ENCODE assay signal across 8 cellular contexts in genomic region chr3:127822166-127822835, GRCh38. TPM values are rescaled to one million over a fixed set of nuclear protein-coding genes. Genes with fewer than 3 reads are reported as not detected.
DNase-seq lines count a peak whose midpoint lies in the region; ATAC-seq and TF ChIP-seq lines count a peak whose summit lies in the region.

Gene MGLL (minus strand): TSS chr3:127822515. CDS start chr3:127822318, 197 bp downstream.

- TF ChIP-seq CTCF in AG10803 (conservative IDR thresholded peaks at IDR 0.05; ENCODE audit: low read length) (no peak; the same call in 1 of the 2 replicates), NB4 (IDR thresholded peaks at IDR 0.05; ENCODE audit: low read depth, low read length) (no peak), astrocyte of the cerebellum (IDR thresholded peaks at IDR 0.05; ENCODE audit: low read depth, low read length, missing control alignments) (no peak), hepatocyte (IDR thresholded peaks at IDR 0.05; ENCODE audit: poor library complexity) (no peak), psoas muscle (IDR thresholded peaks at IDR 0.05) (no peak)

- peak; percentile 42 for DNase-seq in AG10803 (ENCODE audit: low read depth)
- no peak for DNase-seq in NB4 (ENCODE audit: low read depth)
- DNase-seq in astrocyte of the cerebellum (ENCODE audit: low read depth): no peak
- DNase-seq in hepatocyte (ENCODE audit: low spot score): peak; percentile 60
- DNase-seq in psoas muscle: peak; percentile 55 to 63
- DNase-seq in stimulated activated CD4-positive, alpha-beta T cell treated with anti-CD3 and anti-CD28 coated beads, Interleukin-4, amount 100 ng/mL, for 24 hours: no peak

- peak; percentile 28 for ATAC-seq in GM19043 (IDR thresholded peaks at IDR 0.05; ENCODE audit: low read depth, unreplicated experiment)
- peak; percentile 16 to 48 (median 22) for ATAC-seq in psoas muscle
- no peak for ATAC-seq in HG03196 (IDR thresholded peaks at IDR 0.05; ENCODE audit: unreplicated experiment)

- H3K79me2 ChIP-seq in hepatocyte: no peaks in the 10 kb centered on the region

- WGBS in hepatocyte (ENCODE audit: low lambda C conversion rate, missing lambda C conversion rate): 2% methylated on average over 29 of the region's 35 CpGs
- WGBS in psoas muscle, 3 donors: 1 to 3% (median 1%) methylated on average over 35 of the region's 35 CpGs

- H4K20me1 ChIP-seq in hepatocyte (ENCODE audit: insufficient read depth, poor library complexity, severe bottlenecking): no peaks in the 10 kb centered on the region

- no peaks in the 10 kb centered on the region for H3K9me2 ChIP-seq in hepatocyte (replicated peaks; ENCODE audit: insufficient read depth)

- H3K27ac ChIP-seq in hepatocyte (peak within 1 kb of the TSS; percentile 78), psoas muscle (peak within 1 kb of the TSS; percentile 93)

- H3K4me2 ChIP-seq in hepatocyte: peak within 1 kb of the TSS; percentile 100

- H3K4me3 ChIP-seq in AG10803 (ENCODE audit: low read length) (peak within 1 kb of the TSS; percentile 82), NB4 (ENCODE audit: low read depth, low read length) (peak within 1 kb of the TSS; percentile 36), astrocyte of the cerebellum (ENCODE audit: low read depth, low read length) (peak within 1 kb of the TSS; percentile 78), hepatocyte (peak within 1 kb of the TSS; percentile 84), psoas muscle (peak within 1 kb of the TSS; percentile 91)

- H3K4me1 ChIP-seq in hepatocyte (ENCODE audit: insufficient read depth) (peaks cover 25% of the 10 kb centered on the region), psoas muscle (peaks cover 34% of the 10 kb centered on the region)

- no peaks in the 10 kb centered on the region for H3K9me3 ChIP-seq in hepatocyte (ENCODE audit: low read depth)
- no peaks in the 10 kb centered on the region for H3K9me3 ChIP-seq in psoas muscle

- TF ChIP-seq POLR2A in NB4 (IDR thresholded peaks at IDR 0.05; ENCODE audit: extremely low read depth, insufficient read length): no peak

- H3K27me3 ChIP-seq in hepatocyte: peaks cover 4% of the 10 kb centered on the region
- no peaks in the 10 kb centered on the region for H3K27me3 ChIP-seq in psoas muscle (ENCODE audit: insufficient read depth in 3 of 3, low read length in 2 of 3)

- intact Hi-C loops in psoas muscle (cut with DNase I): loop anchor here (5.0 kb wide), 5 partner anchors 35 to 150 kb away; partner anchors contain the start of genes ABTB1 (in 1 of the 2) and KBTBD12 (in 1 of the 2)

- in situ Hi-C loops in astrocyte of the cerebellum (cut with HindIII; ENCODE audit: low sequenced_read_pairs): no loop called here

- peak within 1 kb of the TSS; percentile 73 for H2AFZ ChIP-seq in hepatocyte

- H3K36me3 ChIP-seq in hepatocyte (replicated peaks; ENCODE audit: insufficient read depth, low read depth) (no peaks in the 10 kb centered on the region), psoas muscle (ENCODE audit: insufficient read depth in 1 of 2, low read depth in 1 of 2) (no peaks in the 10 kb centered on the region)

RNA-seq across cellular contexts. Expression of gene MGLL, which starts in this region (rescaled TPM):
- total RNA-seq in hepatocyte (5.4 and 7.3 TPM in 2 replicates), psoas muscle (10 to 100 TPM; 53.7 to 85.6 (median 63.2) TPM)
- polyA plus RNA-seq in hepatocyte (19.5 and 21.4 TPM in 2 replicates), psoas muscle (10 to 100 TPM; 32.8 to 64.9 (median 47.5) TPM)

Comparison
In these comparisons a context has a peak if more than half of its experiments do, and no peak if none do; other contexts are left out.
1. DNase-seq: peak in AG10803 (single experiment), hepatocyte (single experiment) and psoas muscle (2 of 2); none in NB4 (single experiment), astrocyte of the cerebellum (single experiment) and stimulated activated CD4-positive, alpha-beta T cell treated with anti-CD3 and anti-CD28 coated beads, Interleukin-4, amount 100 ng/mL, for 24 hours (single experiment).
2. H3K4me3 ChIP-seq: peak in every context shown above with its lines; median percentile 91 in psoas muscle; 84 in hepatocyte; 82 in AG10803; 78 in astrocyte of the cerebellum; 36 in NB4.